ENCODE assay signal across 12 cellular contexts in genomic region chr14:69828372-69828771, GRCh38.
"Had no signal": no experiment of that assay in that cellular context is flagged by ENCODE, and none has a peak within 500 bp of the region (broad histone marks: within the 10 kb centered on the region; RNA-seq: fewer than 3 reads in every experiment).

No MANE protein-coding gene starts in this region.

- ATAC-seq: left lobe of liver; lower lobe of right lung; naive thymus-derived CD8-positive, alpha-beta T cell; right cardiac atrium had no signal

- DNase-seq: activated CD4-positive, alpha-beta T cell treated with anti-CD3 and anti-CD28 coated beads, Interleukin-2, amount 10 ng/mL, durations not matched to agents 7 days and 5 days; activated gamma-delta T cell treated with Interleukin-2 at 50 U/mL for 16 hours; activated T-cell treated with anti-CD3 and anti-CD28 coated beads, Interleukin-2, amount 50 U/mL, for 1 hour; aorta; brain microvascular endothelial cell; colonic mucosa; kidney; lower lobe of right lung; naive thymus-derived CD8-positive, alpha-beta T cell; right cardiac atrium; stimulated activated naive CD8-positive, alpha-beta T cell treated with anti-CD3 and anti-CD28 coated beads, Interleukin-15, amount 100 ng/mL, for 72 hours had no signal
